1 cellular context compared by ENCODE assay signal in genomic region chr11:6603287-6604080, GRCh38.
TF ChIP-seq lines count a peak whose summit lies in the region.

TSS of gene ILK (plus strand) at chr11:6603774. CDS start at chr11:6604272, 498 bp downstream.
TSS of gene RRP8 (minus strand) at chr11:6603616. CDS start at chr11:6603502, 114 bp downstream.

TF ChIP-seq in K562, 482 proteins besides CTCF, POLR2A, EP300 and RAD21 (continued from another document and continues in another):
- TF ChIP-seq ATF3 (IDR thresholded peaks at IDR 0.05) (no peak), ATF3 (CRISPR knock-in tag; conservative IDR thresholded peaks at IDR 0.05) (0 out of 2 replicates have a peak, but pooled peaks have one; percentile 31), NKRF (IDR thresholded peaks at IDR 0.05; ENCODE audit: borderline replicate concordance) (peak; percentile 96), ARID1B (IDR thresholded peaks at IDR 0.05) (peak; percentile 15; the same call in 1 of the 2 replicates), MCM2 (IDR thresholded peaks at IDR 0.05; ENCODE audit: low read depth) (no peak), GATA2 (CRISPR knock-in tag; IDR thresholded peaks at IDR 0.05) (no peak), BHLHE40 (IDR thresholded peaks at IDR 0.05; ENCODE audit: low read length) (peak; percentile 37; the same call in 1 of the 2 replicates), BACH1 (tag; IDR thresholded peaks at IDR 0.05) (no peak), NUFIP1 (IDR thresholded peaks at IDR 0.05; ENCODE audit: partially characterized antibody) (no peak), EGR1 (conservative IDR thresholded peaks at IDR 0.05) (0 out of 2 replicates have a peak, but pooled peaks have one; percentile 10), ZNF354B (CRISPR knock-in tag; IDR thresholded peaks at IDR 0.05) (no peak), GABPB1 (CRISPR knock-in tag; IDR thresholded peaks at IDR 0.05) (peak; percentile 75), MCM5 (IDR thresholded peaks at IDR 0.05; ENCODE audit: low read depth) (no peak), GMEB1 (CRISPR knock-in tag; IDR thresholded peaks at IDR 0.05) (peak; percentile 79), ZNF146 (CRISPR knock-in tag; IDR thresholded peaks at IDR 0.05; ENCODE audit: unreplicated experiment) (no peak), FUS (optimal IDR thresholded peaks at IDR 0.05; ENCODE audit: low read depth, low read length) (no peak), ERF (CRISPR knock-in tag; IDR thresholded peaks at IDR 0.05) (no peak), SMAD4 (CRISPR knock-in tag; conservative IDR thresholded peaks at IDR 0.05) (peak; percentile 98), CSDE1 (IDR thresholded peaks at IDR 0.05) (no peak; a peak in 1 of 4 replicates), BDP1 (IDR thresholded peaks at IDR 0.05; ENCODE audit: insufficient read depth, insufficient read length) (no peak), ZNF764 (CRISPR knock-in tag; IDR thresholded peaks at IDR 0.05; ENCODE audit: low read depth) (no peak), HOMEZ (CRISPR knock-in tag; IDR thresholded peaks at IDR 0.05) (no peak), NR2C2 (CRISPR knock-in tag; IDR thresholded peaks at IDR 0.05) (peak; percentile 60), NR2C2 (tag; IDR thresholded peaks at IDR 0.05) (peak; percentile 95), HINFP (tag; conservative IDR thresholded peaks at IDR 0.05; ENCODE audit: low read depth) (no peak), HNRNPUL1 (IDR thresholded peaks at IDR 0.05; ENCODE audit: low read length) (no peak), ZFP1 (CRISPR knock-in tag; IDR thresholded peaks at IDR 0.05) (no peak), ZZZ3 (IDR thresholded peaks at IDR 0.05) (peak; percentile 90), GATAD2B (IDR thresholded peaks at IDR 0.05; ENCODE audit: borderline replicate concordance) (peak; percentile 89; the same call in 1 of the 2 replicates), CUX1 (CRISPR knock-in tag; IDR thresholded peaks at IDR 0.05) (no peak), IRF2 (CRISPR knock-in tag; IDR thresholded peaks at IDR 0.05) (no peak), RBM25 (IDR thresholded peaks at IDR 0.05; ENCODE audit: low read depth, low read length, severe bottlenecking) (no peak), FOXK1 (CRISPR knock-in tag; IDR thresholded peaks at IDR 0.05; ENCODE audit: borderline replicate concordance) (peak; percentile 70; the same call in 1 of the 2 replicates), TARDBP (IDR thresholded peaks at IDR 0.05) (0 out of 2 replicates have a peak, but pooled peaks have one; percentile 63), TFE3 (CRISPR knock-in tag; IDR thresholded peaks at IDR 0.05) (no peak), NR2C1 (IDR thresholded peaks at IDR 0.05) (peak; percentile 86), NR2C1 (tag; IDR thresholded peaks at IDR 0.05) (peak; percentile 83), HNRNPL (IDR thresholded peaks at IDR 0.05; ENCODE audit: low read depth, low read length) (no peak), HMGXB4 (CRISPR knock-in tag; IDR thresholded peaks at IDR 0.05) (peak; percentile 25; the same call in 1 of the 2 replicates), RB1 (IDR thresholded peaks at IDR 0.05; ENCODE audit: low read depth) (peak; percentile 95), NR2F6 (CRISPR knock-in tag; IDR thresholded peaks at IDR 0.05) (no peak), MED1 (CRISPR knock-in tag; IDR thresholded peaks at IDR 0.05; ENCODE audit: borderline replicate concordance) (no peak), RFX5 (IDR thresholded peaks at IDR 0.05; ENCODE audit: low read depth, low read length) (no peak), CEBPZ (IDR thresholded peaks at IDR 0.05; ENCODE audit: borderline replicate concordance, low read depth, low read length) (no peak), RUNX1 (IDR thresholded peaks at IDR 0.05; ENCODE audit: low read depth) (no peak)
